ENCODE assay signal across 10 cellular contexts in genomic region chr10:59580257-59580863, GRCh38.
DNase-seq lines count a peak whose midpoint lies in the region; ATAC-seq and TF ChIP-seq lines count a peak whose summit lies in the region.
"Had no signal": no experiment of that assay in that cellular context is flagged by ENCODE, and none has a peak within 500 bp of the region (broad histone marks: within the 10 kb centered on the region; RNA-seq: fewer than 3 reads in every experiment).

No MANE protein-coding gene starts in this region.

- H3K36me3 ChIP-seq in smooth muscle cell (ENCODE audit: low read depth) (no peaks in the 10 kb centered on the region), neuronal stem cell (replicated peaks in 1 of 2; ENCODE audit: control insufficient read depth in 2 of 2, insufficient read depth in 2 of 2, low read length in 2 of 2) (no peaks in the 10 kb centered on the region)
- H3K36me3 ChIP-seq: BLaER1 had no signal

- H2BK120ac ChIP-seq in neuronal stem cell (ENCODE audit: low read depth, low read length) = no peak overlapping the region

- no peak overlapping the region for H3K4me3 ChIP-seq in smooth muscle cell
- no peak overlapping the region for H3K4me3 ChIP-seq in neuronal stem cell (ENCODE audit: low read length in 2 of 2)
- H3K4me3 ChIP-seq: BLaER1 had no signal

- no peak overlapping the region for H2AK5ac ChIP-seq in neuronal stem cell (ENCODE audit: low read depth, low read length)

- ATAC-seq in GM19467 (IDR thresholded peaks at IDR 0.05; ENCODE audit: unreplicated experiment) = no peak

- H3K27me3 Mint-ChIP-seq in glutamatergic neuron (ENCODE audit: unreplicated experiment) = no peaks in the 10 kb centered on the region

- TF ChIP-seq POLR2A in erythroblast (IDR thresholded peaks at IDR 0.05; ENCODE audit: low read length) = no peak

- no peak overlapping the region for H2BK15ac ChIP-seq in neuronal stem cell (ENCODE audit: low read length)

- CTCF ChIA-PET in RWPE1 (lab: Yijun Ruan, JAX) = interaction anchor here (0.6 to 0.9 kb wide), 5 partner anchors 9 to 879 kb away, joined by 3 to 4 read pairs (median 3); no protein-coding TSS in a partner anchor

- H3K79me1 ChIP-seq in neuronal stem cell (ENCODE audit: low read depth, low read length) = no peaks in the 10 kb centered on the region

- no peaks in the 10 kb centered on the region for H3F3A ChIP-seq in smooth muscle cell (ENCODE audit: low read depth)

- H4K91ac ChIP-seq in neuronal stem cell (ENCODE audit: low read depth, low read length, poor library complexity) = no peak overlapping the region

- no peaks in the 10 kb centered on the region for H3K36me3 Mint-ChIP-seq in glutamatergic neuron (ENCODE audit: unreplicated experiment)

- no peak overlapping the region for H2AFZ ChIP-seq in smooth muscle cell (ENCODE audit: low read depth)
- no peak overlapping the region for H2AFZ ChIP-seq in neuronal stem cell (ENCODE audit: low read length)

- DNase-seq in NCI-H2227 (lab: John Stamatoyannopoulos, UW; ENCODE audit: unreplicated experiment) (peak; percentile 10), NCI-H2227 treated with DMSO at 0.1 percent for 48 hours (lab: John Stamatoyannopoulos, UW) (no peak), RWPE1 (ENCODE audit: low spot score) (peak; percentile 26), glutamatergic neuron (no peak), smooth muscle cell (lab: John Stamatoyannopoulos, UW; ENCODE audit: unreplicated experiment) (no peak), erythroblast (lab: John Stamatoyannopoulos, UW) (no peak), neuronal stem cell (ENCODE audit: low spot score) (no peak)

- H4K20me1 ChIP-seq in smooth muscle cell (ENCODE audit: low read depth) = no peaks in the 10 kb centered on the region
- H4K20me1 ChIP-seq: BLaER1 had no signal

- no peak overlapping the region for H3K9ac ChIP-seq in smooth muscle cell (ENCODE audit: low read depth)
- H3K9ac ChIP-seq in neuronal stem cell (ENCODE audit: low read depth, low read length, poor library complexity) = no peak overlapping the region
- H3K9ac ChIP-seq: BLaER1 had no signal

- POLR2A ChIA-PET in RWPE1 (lab: Yijun Ruan, JAX; ENCODE audit: low non-redundant PET) = no interaction called here

- no peak overlapping the region for H3K14ac ChIP-seq in neuronal stem cell (ENCODE audit: low read length)

- H3K4me1 Mint-ChIP-seq in glutamatergic neuron (ENCODE audit: low read depth, unreplicated experiment) = no peaks in the 10 kb centered on the region

- TF ChIP-seq CTCF in RWPE1 (conservative IDR thresholded peaks at IDR 0.05; ENCODE audit: low read depth) (0 out of 2 replicates have a peak, but pooled peaks have one; percentile 20), glutamatergic neuron (IDR thresholded peaks at IDR 0.05; ENCODE audit: partially characterized antibody, unreplicated experiment) (peak; percentile 26), smooth muscle cell (IDR thresholded peaks at IDR 0.05; ENCODE audit: borderline replicate concordance, insufficient read depth, poor library complexity, severe bottlenecking) (peak; percentile 52)

- H2BK12ac ChIP-seq in neuronal stem cell (ENCODE audit: low read length) = no peak overlapping the region

- H3K27ac Mint-ChIP-seq in glutamatergic neuron (ENCODE audit: unreplicated experiment) = no peak overlapping the region
- H3K27ac Mint-ChIP-seq: T-helper 1 cell treated with Interleukin-12 subunit alpha and Interleukin-12 subunit beta and Interleukin-4 antibody, amounts not matched to agents 30 μg/mL and 1 μg/mL, for 36 hours had no signal

- no peak overlapping the region for H3K4me3 Mint-ChIP-seq in glutamatergic neuron (ENCODE audit: unreplicated experiment)
- H3K4me3 Mint-ChIP-seq: T-helper 1 cell treated with Interleukin-12 subunit alpha and Interleukin-12 subunit beta and Interleukin-4 antibody, amounts not matched to agents 30 μg/mL and 1 μg/mL, for 36 hours had no signal

- H3K18ac ChIP-seq in neuronal stem cell (ENCODE audit: low read length) = no peak overlapping the region

- 43% methylated on average over 1 of the region's 1 CpG for WGBS in smooth muscle cell (ENCODE audit: low lambda C conversion rate)
- 100% methylated on average over 1 of the region's 1 CpG for WGBS in neuronal stem cell (ENCODE audit: extremely low coverage in 2 of 2, insufficient read length in 2 of 2, insufficient replicate concordance in 1 of 2), 2 donors

- no peak overlapping the region for H4K8ac ChIP-seq in neuronal stem cell (ENCODE audit: low read depth, low read length)

- no peak overlapping the region for H2BK5ac ChIP-seq in neuronal stem cell (ENCODE audit: low read length)

- no peak overlapping the region for H3K4ac ChIP-seq in neuronal stem cell (ENCODE audit: low read length)

- no peak overlapping the region for H3K23ac ChIP-seq in neuronal stem cell (ENCODE audit: low read depth, low read length, poor library complexity)

- H3K9me3 ChIP-seq in smooth muscle cell (replicated peaks; ENCODE audit: low read depth) (no peaks in the 10 kb centered on the region), neuronal stem cell (replicated peaks in 1 of 2; ENCODE audit: control insufficient read depth in 2 of 2, insufficient read depth in 1 of 2, low read depth in 1 of 2, low read length in 2 of 2) (no peaks in the 10 kb centered on the region)
- H3K9me3 ChIP-seq: BLaER1 had no signal

- H3K27me3 ChIP-seq in smooth muscle cell (ENCODE audit: low read depth) = peaks cover 10% of the 10 kb centered on the region
- no peaks in the 10 kb centered on the region for H3K27me3 ChIP-seq in neuronal stem cell (ENCODE audit: control insufficient read depth in 3 of 3, insufficient read depth in 3 of 3, low read depth in 1 of 3, low read length in 3 of 3)
- H3K27me3 ChIP-seq: BLaER1 had no signal

- no peak overlapping the region for H3K27ac ChIP-seq in RWPE1
- no peak overlapping the region for H3K27ac ChIP-seq in smooth muscle cell (ENCODE audit: low read depth)
- no peak overlapping the region for H3K27ac ChIP-seq in neuronal stem cell (replicated peaks; ENCODE audit: low read length)
- H3K27ac ChIP-seq: BLaER1 had no signal

- no peaks in the 10 kb centered on the region for H3K79me2 ChIP-seq in smooth muscle cell (ENCODE audit: low read depth)

- H3K4me1 ChIP-seq in smooth muscle cell (ENCODE audit: low read depth) = no peaks in the 10 kb centered on the region
- peaks cover 0 to under 1% of the 10 kb centered on the region in 2 donors for H3K4me1 ChIP-seq in neuronal stem cell (ENCODE audit: control insufficient read depth in 2 of 2, insufficient read depth in 1 of 2, low read depth in 1 of 2, low read length in 2 of 2)

- H3K4me2 ChIP-seq in smooth muscle cell (no peak overlapping the region), neuronal stem cell (ENCODE audit: insufficient read depth, low read length, poor library complexity, severe bottlenecking) (no peak overlapping the region)
- H3K4me2 ChIP-seq: BLaER1 had no signal

- H3K9me3 Mint-ChIP-seq in glutamatergic neuron (ENCODE audit: unreplicated experiment) = no peaks in the 10 kb centered on the region
- H3K9me3 Mint-ChIP-seq: T-helper 1 cell treated with Interleukin-12 subunit alpha and Interleukin-12 subunit beta and Interleukin-4 antibody, amounts not matched to agents 30 μg/mL and 1 μg/mL, for 36 hours had no signal

Comparison
In these comparisons a context has a peak if more than half of its experiments do, and no peak if none do; other contexts are left out.
1. DNase-seq: peak in NCI-H2227 (single experiment) and RWPE1 (single experiment); none in NCI-H2227 treated with DMSO at 0.1 percent for 48 hours (single experiment), glutamatergic neuron (single experiment), smooth muscle cell (single experiment), erythroblast (0 of 2) and neuronal stem cell (single experiment).
2. Peak in every context shown above with its lines, with median percentiles within 50 percentile points of each other: CTCF ChIP-seq.